Comparison of ENCODE assay signal across 9 cellular contexts in the genomic region with DNA sequence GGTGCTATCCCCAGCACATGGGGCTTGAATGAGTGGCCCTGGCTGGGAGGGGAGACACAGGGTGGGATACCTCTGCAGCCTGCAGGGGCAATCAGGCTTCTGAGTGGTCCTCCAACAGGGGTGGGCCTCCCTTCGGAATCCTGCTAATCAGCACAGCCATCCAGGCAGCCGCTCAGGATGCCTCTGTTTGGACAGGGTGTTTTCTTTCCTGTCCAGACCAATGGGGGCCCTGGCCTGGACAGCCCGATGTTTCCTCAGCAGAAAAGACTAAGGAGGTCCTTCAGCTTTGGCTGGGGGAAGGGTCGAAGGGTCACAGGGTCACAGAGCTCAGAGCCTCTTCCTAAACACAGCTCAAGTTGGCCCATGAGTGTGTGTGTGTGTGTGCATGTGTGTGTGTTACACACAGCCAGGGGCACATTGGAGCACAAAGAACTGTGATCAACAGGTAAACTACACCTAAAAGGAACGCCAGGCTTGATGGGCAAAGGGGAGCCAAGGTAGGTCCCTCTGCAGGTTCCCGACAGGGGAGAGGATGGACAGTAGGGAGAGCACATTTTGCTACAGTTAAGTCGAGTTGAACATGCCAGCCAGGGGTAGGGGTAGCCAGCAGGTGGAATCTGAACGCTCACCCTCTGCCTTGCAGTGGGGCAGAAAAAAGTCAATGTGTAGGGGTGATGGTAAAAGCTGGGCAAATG. TPM values are rescaled to one million over a fixed set of nuclear protein-coding genes. Genes with fewer than 3 reads are reported as not detected.
DNase-seq lines count a peak whose midpoint lies in the region; ATAC-seq and TF ChIP-seq lines count a peak whose summit lies in the region.
"Had no signal": no experiment of that assay in that cellular context is flagged by ENCODE, and none has a peak within 500 bp of the region (broad histone marks: within the 10 kb centered on the region; RNA-seq: fewer than 3 reads in every experiment).

No MANE protein-coding gene starts in this region.

- H3K9me3 Mint-ChIP-seq in activated CD4-positive, alpha-beta memory T cell treated with anti-CD3 and anti-CD28 coated beads, Interleukin-2, amount 10 ng/mL, durations not matched to agents 7 days and 5 days, result no peaks in the 10 kb centered on the region
- H3K9me3 Mint-ChIP-seq in activated CD4-positive, alpha-beta memory T cell treated with anti-CD3 and anti-CD28 coated beads for 36 hours, result no peaks in the 10 kb centered on the region
- no peaks in the 10 kb centered on the region for H3K9me3 Mint-ChIP-seq in T-cell
- peaks cover 2% of the 10 kb centered on the region for H3K9me3 Mint-ChIP-seq in glutamatergic neuron (ENCODE audit: unreplicated experiment)

- peaks cover 0 to 21% (median 12%) of the 10 kb centered on the region in 5 donors for H3K36me3 ChIP-seq in subcutaneous abdominal adipose tissue (ENCODE audit: control insufficient read depth in 5 of 5, insufficient read depth in 5 of 5, low read length in 5 of 5)

- POLR2A ChIA-PET in activated CD4-positive, alpha-beta memory T cell treated with anti-CD3 and anti-CD28 coated beads, Interleukin-2, amount 10 ng/mL, durations not matched to agents 7 days and 5 days (lab: Charles Lee), result interaction anchor here (2.3 kb wide), 1 partner anchor 8 kb away, joined by 16 read pairs; no protein-coding TSS in a partner anchor
- POLR2A ChIA-PET in activated CD4-positive, alpha-beta memory T cell treated with anti-CD3 and anti-CD28 coated beads for 36 hours (lab: Charles Lee), result interaction anchor here (1.7 kb wide), 1 partner anchor 429 kb away, joined by 3 read pairs; a partner anchor contains a TSS
- POLR2A ChIA-PET in T-cell (lab: Charles Lee), result no interaction called here

- H3K27ac ChIP-seq in subcutaneous abdominal adipose tissue (ENCODE audit: low read depth, low read length) (no peak overlapping the region), substantia nigra (ENCODE audit: low read depth, low read length, poor library complexity, severe bottlenecking) (no peak overlapping the region)
- H3K27ac ChIP-seq: suprapubic skin had no signal

- H3K27me3 Mint-ChIP-seq in activated CD4-positive, alpha-beta memory T cell treated with anti-CD3 and anti-CD28 coated beads, Interleukin-2, amount 10 ng/mL, durations not matched to agents 7 days and 5 days, result no peaks in the 10 kb centered on the region
- H3K27me3 Mint-ChIP-seq in activated CD4-positive, alpha-beta memory T cell treated with anti-CD3 and anti-CD28 coated beads for 36 hours, result no peaks in the 10 kb centered on the region
- H3K27me3 Mint-ChIP-seq in T-cell, result peaks cover 0 to 1% of the 10 kb centered on the region in 2 donors
- H3K27me3 Mint-ChIP-seq in glutamatergic neuron (ENCODE audit: unreplicated experiment), result peaks cover 12% of the 10 kb centered on the region

- no peak for DNase-seq in activated CD4-positive, alpha-beta memory T cell treated with anti-CD3 and anti-CD28 coated beads, Interleukin-2, amount 10 ng/mL, durations not matched to agents 7 days and 5 days
- DNase-seq in activated CD4-positive, alpha-beta memory T cell treated with anti-CD3 and anti-CD28 coated beads for 36 hours, result no peak
- DNase-seq in T-cell (no peak), left cardiac atrium (peak; percentile 54), medulla oblongata (ENCODE audit: extremely low spot score) (no peak), glutamatergic neuron (no peak), substantia nigra (lab: John Stamatoyannopoulos, UW) (no peak)

- no peaks in the 10 kb centered on the region for H3K36me3 Mint-ChIP-seq in activated CD4-positive, alpha-beta memory T cell treated with anti-CD3 and anti-CD28 coated beads, Interleukin-2, amount 10 ng/mL, durations not matched to agents 7 days and 5 days (ENCODE audit: low read depth)
- H3K36me3 Mint-ChIP-seq in activated CD4-positive, alpha-beta memory T cell treated with anti-CD3 and anti-CD28 coated beads for 36 hours, result peaks cover 2% of the 10 kb centered on the region
- H3K36me3 Mint-ChIP-seq in T-cell, result peaks cover 5% of the 10 kb centered on the region
- no peaks in the 10 kb centered on the region for H3K36me3 Mint-ChIP-seq in glutamatergic neuron (ENCODE audit: unreplicated experiment)

- no peak for TF ChIP-seq CTCF in glutamatergic neuron (IDR thresholded peaks at IDR 0.05; ENCODE audit: partially characterized antibody, unreplicated experiment)

- peak overlapping the region; percentile 11 for H3K27ac Mint-ChIP-seq in activated CD4-positive, alpha-beta memory T cell treated with anti-CD3 and anti-CD28 coated beads, Interleukin-2, amount 10 ng/mL, durations not matched to agents 7 days and 5 days
- H3K27ac Mint-ChIP-seq in activated CD4-positive, alpha-beta memory T cell treated with anti-CD3 and anti-CD28 coated beads for 36 hours, result no peak overlapping the region
- peak overlapping the region; percentile 37 to 56 for H3K27ac Mint-ChIP-seq in T-cell
- no peak overlapping the region for H3K27ac Mint-ChIP-seq in glutamatergic neuron (ENCODE audit: unreplicated experiment)

- no peaks in the 10 kb centered on the region for H3K9me3 ChIP-seq in subcutaneous abdominal adipose tissue (ENCODE audit: control insufficient read depth in 5 of 5, low read length in 5 of 5)
- H3K9me3 ChIP-seq: suprapubic skin had no signal

- CTCF ChIA-PET in activated CD4-positive, alpha-beta memory T cell treated with anti-CD3 and anti-CD28 coated beads, Interleukin-2, amount 10 ng/mL, durations not matched to agents 7 days and 5 days (lab: Charles Lee), result interaction anchor here (0.9 to 7.4 kb wide), 5 partner anchors 8 to 82 kb away, joined by 3 to 73 read pairs (median 6); no protein-coding TSS in a partner anchor
- CTCF ChIA-PET in activated CD4-positive, alpha-beta memory T cell treated with anti-CD3 and anti-CD28 coated beads for 36 hours (lab: Charles Lee), result interaction anchor here (0.7 to 2.4 kb wide), 5 partner anchors 8 to 275 kb away, joined by 3 to 7 read pairs (median 4); no protein-coding TSS in a partner anchor
- CTCF ChIA-PET in T-cell (lab: Charles Lee), result interaction anchor here (0.7 to 6.3 kb wide), 3 partner anchors 8 to 122 kb away, joined by 3 to 44 read pairs (median 7); no protein-coding TSS in a partner anchor

- H3K4me3 Mint-ChIP-seq in activated CD4-positive, alpha-beta memory T cell treated with anti-CD3 and anti-CD28 coated beads, Interleukin-2, amount 10 ng/mL, durations not matched to agents 7 days and 5 days, result no peak overlapping the region
- H3K4me3 Mint-ChIP-seq in activated CD4-positive, alpha-beta memory T cell treated with anti-CD3 and anti-CD28 coated beads for 36 hours, result no peak overlapping the region
- H3K4me3 Mint-ChIP-seq in T-cell, result peak overlapping the region in 2 of 3 donors; percentile 1 to 62
- no peak overlapping the region for H3K4me3 Mint-ChIP-seq in glutamatergic neuron (ENCODE audit: unreplicated experiment)

- peaks cover 36% of the 10 kb centered on the region for H3K4me1 Mint-ChIP-seq in activated CD4-positive, alpha-beta memory T cell treated with anti-CD3 and anti-CD28 coated beads, Interleukin-2, amount 10 ng/mL, durations not matched to agents 7 days and 5 days
- H3K4me1 Mint-ChIP-seq in activated CD4-positive, alpha-beta memory T cell treated with anti-CD3 and anti-CD28 coated beads for 36 hours (ENCODE audit: low read depth), result peaks cover 32% of the 10 kb centered on the region
- peaks cover 39 to 44% (median 41%) of the 10 kb centered on the region in 3 donors for H3K4me1 Mint-ChIP-seq in T-cell
- peaks cover 3% of the 10 kb centered on the region for H3K4me1 Mint-ChIP-seq in glutamatergic neuron (ENCODE audit: low read depth, unreplicated experiment)

- intact Hi-C loops in activated CD4-positive, alpha-beta memory T cell treated with anti-CD3 and anti-CD28 coated beads for 36 hours (cut with micrococcal nuclease), result loop anchor here (10.0 kb wide), 1 partner anchor 348 kb away; a partner anchor contains a TSS
- intact Hi-C loops in left cardiac atrium (cut with DNase I), result loop anchor here in 1 of 2 donors (10.0 kb wide), 1 partner anchor 272 kb away; a partner anchor contains a TSS

- peaks cover 2 to 24% (median 21%) of the 10 kb centered on the region in 5 donors for H3K27me3 ChIP-seq in subcutaneous abdominal adipose tissue (ENCODE audit: control insufficient read depth in 5 of 5, insufficient read depth in 4 of 5, low read length in 5 of 5)

- peak overlapping the region in 4 of 5 donors; percentile 50 to 65 (median 59) for H3K9ac ChIP-seq in subcutaneous abdominal adipose tissue (ENCODE audit: low read length in 5 of 5)

- ATAC-seq in T-cell (replicated peaks in 1 of 4), result no peak
- ATAC-seq in left cardiac atrium, result peak in 1 of 2 donors; percentile 2

- H3K4me1 ChIP-seq in subcutaneous abdominal adipose tissue (ENCODE audit: control insufficient read depth in 5 of 5, insufficient read depth in 5 of 5, low read length in 5 of 5), result peaks cover 13 to 45% (median 35%) of the 10 kb centered on the region in 5 donors

- no peak overlapping the region for H3K4me3 ChIP-seq in subcutaneous abdominal adipose tissue (ENCODE audit: low read depth in 1 of 5, low read length in 5 of 5)

RNA-seq across cellular contexts. Expression of a gene that starts 1.1 kb away (rescaled TPM):
- total RNA-seq in activated CD4-positive, alpha-beta memory T cell treated with anti-CD3 and anti-CD28 coated beads, Interleukin-2, amount 10 ng/mL, durations not matched to agents 7 days and 5 days, result 10 to 100 TPM; 66.9 to 67.5 TPM
- 10 to 100 TPM; 44.7 to 47.1 TPM for total RNA-seq in activated CD4-positive, alpha-beta memory T cell treated with anti-CD3 and anti-CD28 coated beads for 36 hours
- total RNA-seq in T-cell, result 100 to 1,000 TPM in 4 of 5 donors, 10 to 100 TPM in 1; 86.2 to 187 (median 156) TPM
- 1 to 10 TPM; 3.3 to 7.2 TPM for total RNA-seq in left cardiac atrium
- total RNA-seq in glutamatergic neuron (ENCODE audit: unreplicated experiment), result 0.27 TPM

RNA-seq across cellular contexts. Expression of a gene that starts 16.7 kb away (rescaled TPM):
- total RNA-seq in activated CD4-positive, alpha-beta memory T cell treated with anti-CD3 and anti-CD28 coated beads, Interleukin-2, amount 10 ng/mL, durations not matched to agents 7 days and 5 days, result 10 to 100 TPM; 46.5 to 51.1 TPM
- 10 to 100 TPM; 13.7 to 16.4 TPM for total RNA-seq in activated CD4-positive, alpha-beta memory T cell treated with anti-CD3 and anti-CD28 coated beads for 36 hours
- total RNA-seq in T-cell (100 to 1,000 TPM in 2 of 5 donors, 10 to 100 TPM in 3; 75.4 to 132 (median 99.5) TPM), left cardiac atrium (100 to 1,000 TPM; 250 to 412 TPM), glutamatergic neuron (ENCODE audit: unreplicated experiment) (19.9 TPM)

Comparison
In these comparisons a context has a peak if more than half of its experiments do, and no peak if none do; other contexts are left out.
1. H3K27ac Mint-ChIP-seq: peak in activated CD4-positive, alpha-beta memory T cell treated with anti-CD3 and anti-CD28 coated beads, Interleukin-2, amount 10 ng/mL, durations not matched to agents 7 days and 5 days (single experiment) and T-cell (2 of 2); none in activated CD4-positive, alpha-beta memory T cell treated with anti-CD3 and anti-CD28 coated beads for 36 hours (single experiment) and glutamatergic neuron (single experiment).
2. H3K4me3 Mint-ChIP-seq: peak in T-cell (2 of 3); none in activated CD4-positive, alpha-beta memory T cell treated with anti-CD3 and anti-CD28 coated beads, Interleukin-2, amount 10 ng/mL, durations not matched to agents 7 days and 5 days (single experiment), activated CD4-positive, alpha-beta memory T cell treated with anti-CD3 and anti-CD28 coated beads for 36 hours (single experiment) and glutamatergic neuron (single experiment).
3. RNA of a gene that starts 1.1 kb away (total RNA-seq): 86.2 to 187 TPM in T-cell, 66.9 to 67.5 TPM in activated CD4-positive, alpha-beta memory T cell treated with anti-CD3 and anti-CD28 coated beads, Interleukin-2, amount 10 ng/mL, durations not matched to agents 7 days and 5 days and 44.7 to 47.1 TPM in activated CD4-positive, alpha-beta memory T cell treated with anti-CD3 and anti-CD28 coated beads for 36 hours; 3.3 to 7.2 TPM in left cardiac atrium and 0.27 TPM in glutamatergic neuron (single experiment); every median in the first group is over 4 times any median in the second.
4. POLR2A ChIA-PET loops: an anchor here in activated CD4-positive, alpha-beta memory T cell treated with anti-CD3 and anti-CD28 coated beads, Interleukin-2, amount 10 ng/mL, durations not matched to agents 7 days and 5 days (2.3 kb wide) and activated CD4-positive, alpha-beta memory T cell treated with anti-CD3 and anti-CD28 coated beads for 36 hours (1.7 kb wide); none called in T-cell.